Comparison of ENCODE assay signal across 1 cellular context in the genomic region with DNA sequence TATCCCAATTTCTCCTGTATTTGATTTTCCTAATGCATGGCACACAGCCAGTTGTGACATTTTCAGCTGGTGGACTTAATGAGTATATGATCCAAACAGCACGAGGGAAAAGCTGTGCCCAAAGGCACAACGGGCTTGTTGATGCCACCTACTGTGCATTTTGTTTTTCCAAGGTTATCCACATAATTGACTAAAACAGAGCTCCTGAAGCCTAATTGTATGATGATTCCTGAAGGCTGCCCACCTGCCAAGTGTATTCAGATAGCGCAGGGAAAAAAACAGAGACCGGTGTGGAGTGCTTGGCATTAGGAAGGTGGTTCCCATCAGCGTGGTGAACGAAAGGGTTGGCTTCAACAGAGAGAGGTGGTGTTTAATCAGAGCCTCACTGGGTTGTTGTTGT.
TF ChIP-seq lines count a peak whose summit lies in the region.

No MANE protein-coding gene starts in this region.

TF ChIP-seq in GM12891, 5 proteins besides CTCF, POLR2A, EP300 and RAD21 (continued from another document):
- TF ChIP-seq TAF1 (IDR thresholded peaks at IDR 0.05; ENCODE audit: low read depth, low read length) (no peak), POU2F2 (IDR thresholded peaks at IDR 0.05; ENCODE audit: low read depth, low read length) (no peak), POLR2AphosphoS5 (IDR thresholded peaks at IDR 0.05; ENCODE audit: low read depth, low read length) (no peak), SPI1 (IDR thresholded peaks at IDR 0.05; ENCODE audit: low read depth, low read length) (no peak)
